ENCODE assay signal across 8 cellular contexts in genomic region chr12:53624956-53625355, GRCh38. TPM values are rescaled to one million over a fixed set of nuclear protein-coding genes. Genes with fewer than 3 reads are reported as not detected.
DNase-seq lines count a peak whose midpoint lies in the region; ATAC-seq, FAIRE-seq and TF ChIP-seq lines count a peak whose summit lies in the region.

No MANE protein-coding gene starts in this region.

- intact Hi-C loops in Panc1 (cut with micrococcal nuclease; ENCODE audit: unreplicated experiment): no loop called here
- intact Hi-C loops in pancreas (cut with DNase I): no loop called here

- H3K4me3 ChIP-seq in DND-41 (ENCODE audit: low read depth in 1 of 2, low read length in 2 of 2) (peak overlapping the region; percentile 91 to 96; a peak in 3 of 4 replicates), Panc1 (ENCODE audit: low read depth in 2 of 2, low read length in 2 of 2) (peak overlapping the region; percentile 78 to 96), epithelial cell of esophagus (ENCODE audit: low read length) (peak overlapping the region; percentile 90), pancreas (peak overlapping the region; percentile 24 to 60 (median 45))

- in situ Hi-C loops in Panc1 (cut with HindIII; ENCODE audit: low pct_unique_long_range_greater_than_20kb, low sequenced_read_pairs): no loop called here

- no TSS peak for BruUV-seq in Panc1 (replicated peaks; lab: Mats Ljungman, UMichigan)

- H3K27me3 ChIP-seq in DND-41 (ENCODE audit: insufficient read depth, low read length, poor library complexity): no peaks in the 10 kb centered on the region
- H3K27me3 ChIP-seq in Panc1 (ENCODE audit: control insufficient read depth, insufficient read depth, low read length): no peaks in the 10 kb centered on the region
- no peaks in the 10 kb centered on the region for H3K27me3 ChIP-seq in pancreas

- no peak for ATAC-seq in DND-41 (ENCODE audit: insufficient read depth, low read depth)
- ATAC-seq in Panc1: no peak
- ATAC-seq in pancreas: no peak
- ATAC-seq in HG02623 (IDR thresholded peaks at IDR 0.05; ENCODE audit: unreplicated experiment): no peak
- ATAC-seq in GM19328 (IDR thresholded peaks at IDR 0.05; ENCODE audit: unreplicated experiment): no peak

- CTCF ChIA-PET in Panc1 (lab: Charles Lee): no interaction called here

- H3K27ac ChIP-seq in DND-41 (ENCODE audit: low read length) (peak overlapping the region; percentile 94), Panc1 (ENCODE audit: low read length) (peak overlapping the region; percentile 99), pancreas (peak overlapping the region in 2 of 4 donors; percentile 90 to 97)

- H3K4me2 ChIP-seq in DND-41 (ENCODE audit: insufficient read depth, low read length): peak overlapping the region; percentile 91

- H4K20me1 ChIP-seq in DND-41 (ENCODE audit: insufficient read depth, low read length): no peaks in the 10 kb centered on the region

- H3K9ac ChIP-seq in DND-41 (ENCODE audit: low read depth, low read length): peak overlapping the region; percentile 84

- TF ChIP-seq CTCF in DND-41 (IDR thresholded peaks at IDR 0.05; ENCODE audit: borderline replicate concordance, extremely low read depth, low read length, poor library complexity, severe bottlenecking) (no peak), Panc1 (IDR thresholded peaks at IDR 0.05) (no peak), epithelial cell of esophagus (IDR thresholded peaks at IDR 0.05; ENCODE audit: insufficient read depth, low read depth, low read length, missing control alignments) (no peak), pancreas (IDR thresholded peaks at IDR 0.05) (no peak)

- peaks cover 55% of the 10 kb centered on the region for H3K79me2 ChIP-seq in DND-41 (ENCODE audit: insufficient read depth, low read length)

- 28 to 32% methylated on average over 4 of the region's 4 CpGs for WGBS in pancreas, 2 donors

- H3K4me1 ChIP-seq in DND-41 (ENCODE audit: insufficient read depth, low read length) (peaks cover 31% of the 10 kb centered on the region), Panc1 (ENCODE audit: control insufficient read depth, insufficient read depth, low read length) (peaks cover 28% of the 10 kb centered on the region), pancreas (peaks cover 5 to 29% (median 21%) of the 10 kb centered on the region in 3 donors)

- no peak for FAIRE-seq in pancreas (lab: Jason Lieb, UNC)

- POLR2A ChIA-PET in Panc1 (lab: Charles Lee): interaction anchor here (0.6 kb wide), 1 partner anchor 11 kb away, joined by 3 read pairs; no protein-coding TSS in a partner anchor

- H2AFZ ChIP-seq in DND-41 (ENCODE audit: low read depth, low read length): no peak overlapping the region

- peaks cover 3% of the 10 kb centered on the region; the same call in 1 of the 2 replicates for H3K36me3 ChIP-seq in DND-41 (ENCODE audit: insufficient read depth, low read length)
- H3K36me3 ChIP-seq in Panc1 (ENCODE audit: control insufficient read depth, insufficient read depth, low read length): peaks cover 2% of the 10 kb centered on the region; the same call in 1 of the 2 replicates
- H3K36me3 ChIP-seq in pancreas: no peaks in the 10 kb centered on the region

- no peak for DNase-seq in DND-41
- no peak for DNase-seq in Panc1 (ENCODE audit: low read depth, low spot score)
- no peak for DNase-seq in epithelial cell of esophagus (ENCODE audit: low read depth)
- no peak for DNase-seq in pancreas
- no peak for DNase-seq in AG08396 (ENCODE audit: low spot score)
- DNase-seq in NCI-H2196 (lab: John Stamatoyannopoulos, UW; ENCODE audit: unreplicated experiment): no peak

- H3K9me3 ChIP-seq in DND-41 (ENCODE audit: insufficient read depth, low read length, severe bottlenecking): no peaks in the 10 kb centered on the region
- H3K9me3 ChIP-seq in Panc1 (ENCODE audit: control insufficient read depth, insufficient read depth, low read depth, low read length): no peaks in the 10 kb centered on the region
- no peaks in the 10 kb centered on the region for H3K9me3 ChIP-seq in pancreas

RNA-seq across cellular contexts. Expression of gene ATF7, which starts 1.2 kb away (rescaled TPM):
- 29.5 TPM for total RNA-seq in Panc1 (2021; ENCODE audit: unreplicated experiment)
- 15.8 TPM for polyA plus RNA-seq in Panc1 (2012; ENCODE audit: insufficient read length)
- 10 to 100 TPM; 13.5 to 31.5 (median 19.6) TPM for total RNA-seq in pancreas
- 10 to 100 TPM; 11.6 to 17.3 TPM for polyA plus RNA-seq in pancreas

RNA-seq across cellular contexts. Expression of gene ATP5MC2, which starts 50.9 kb away (rescaled TPM):
- 290 TPM for total RNA-seq in Panc1 (2021; ENCODE audit: unreplicated experiment)
- 456 TPM for polyA plus RNA-seq in Panc1 (2012; ENCODE audit: insufficient read length)
- total RNA-seq in pancreas: 100 to 1,000 TPM; 134 to 229 (median 180) TPM
- 100 to 1,000 TPM; 246 to 350 TPM for polyA plus RNA-seq in pancreas
